Comparison of ENCODE assay signal across 29 cellular contexts in genomic region chr3:196559826-196560225, GRCh38. TPM values are rescaled to one million over a fixed set of nuclear protein-coding genes. Genes with fewer than 3 reads are reported as not detected.
A peak's percentile ranks its signal among the peaks of the same experiment; 100 is the strongest.
DNase-seq lines count a peak whose midpoint lies in the region; ATAC-seq and TF ChIP-seq lines count a peak whose summit lies in the region.
"Had no signal": no experiment of that assay in that cellular context is flagged by ENCODE, and none has a peak within 500 bp of the region (broad histone marks: within the 10 kb centered on the region; RNA-seq: fewer than 3 reads in every experiment).

No MANE protein-coding gene starts in this region.

- no peak for TF ChIP-seq CTCF in RWPE2 (IDR thresholded peaks at IDR 0.05; ENCODE audit: poor library complexity, severe bottlenecking)
- TF ChIP-seq CTCF in fibroblast of pulmonary artery (IDR thresholded peaks at IDR 0.05; ENCODE audit: low read length, missing control alignments): no peak

- H3K9me3 ChIP-seq in RWPE2 (ENCODE audit: severe bottlenecking): no peaks in the 10 kb centered on the region
- H3K9me3 ChIP-seq: BLaER1 treated with 17β-estradiol and CSF1 and Interleukin-3, amounts not matched to agents 10 nM and 100 nM; Caco-2; left lung; pancreas; tibial nerve had no signal

- peak; percentile 37 for DNase-seq in A172 (ENCODE audit: low spot score)
- DNase-seq in EH (ENCODE audit: low read depth): peak; percentile 65
- no peak for DNase-seq in RWPE2 (ENCODE audit: low spot score)
- DNase-seq in fibroblast of pulmonary artery (ENCODE audit: low read depth): peak; percentile 11
- DNase-seq in NCI-H1436 treated with DMSO at 0.1 percent for 48 hours (lab: John Stamatoyannopoulos, UW): no peak
- DNase-seq: activated T-cell treated with anti-CD3 and anti-CD28 coated beads, Interleukin-2, amount 50 U/mL, for 48 hours; amygdala; brain microvascular endothelial cell; Caco-2; DMS53; GDM1; left lung; NCI-H1105; NCI-H2081 treated with DMSO at 0.1 percent for 48 hours; NCI-H2227 treated with DMSO at 0.1 percent for 48 hours; NCI-H69; pancreas; SHP77 treated with DMSO at 0.1 percent for 48 hours had no signal

- ATAC-seq in RWPE2 (ENCODE audit: low read depth): no peak
- no peak for ATAC-seq in GM19467 (IDR thresholded peaks at IDR 0.05; ENCODE audit: unreplicated experiment)
- ATAC-seq in GM18517 (IDR thresholded peaks at IDR 0.05; ENCODE audit: unreplicated experiment): no peak
- ATAC-seq: left lung; Panc1; pancreas; stimulated activated effector memory CD8-positive, alpha-beta T cell treated with anti-CD3 and anti-CD28 coated beads, Interleukin-12 subunit alpha, Interleukin-12 subunit beta, amount 100 ng/mL, for 72 hours had no signal

- peaks cover 15% of the 10 kb centered on the region for H3K36me3 ChIP-seq in RWPE2 (ENCODE audit: low read depth)
- H3K36me3 ChIP-seq: brain microvascular endothelial cell had no signal

- no peaks in the 10 kb centered on the region for H3K27me3 ChIP-seq in RWPE2 (ENCODE audit: insufficient read depth, poor library complexity, severe bottlenecking)
- H3K27me3 ChIP-seq: BLaER1 treated with 17β-estradiol and CSF1 and Interleukin-3, amounts not matched to agents 10 nM and 100 nM; brain microvascular endothelial cell; left lung; pancreas; tibial nerve had no signal

- peaks cover 15% of the 10 kb centered on the region for H3K4me1 ChIP-seq in RWPE2 (ENCODE audit: insufficient read depth, poor library complexity, severe bottlenecking)
- H3K4me1 ChIP-seq: Caco-2, pancreas, tibial nerve had no signal

- peak overlapping the region; percentile 16 for H3K27ac ChIP-seq in RWPE2 (ENCODE audit: poor library complexity, severe bottlenecking)
- H3K27ac ChIP-seq: BLaER1 treated with 17β-estradiol and CSF1 and Interleukin-3, amounts not matched to agents 10 nM and 100 nM; brain microvascular endothelial cell; left lung; pancreas; tibial nerve had no signal

- H3K4me3 ChIP-seq in RWPE2 (ENCODE audit: severe bottlenecking): no peak overlapping the region
- no peak overlapping the region for H3K4me3 ChIP-seq in fibroblast of pulmonary artery (replicated peaks; ENCODE audit: low read depth, low read length)
- H3K4me3 ChIP-seq: BLaER1 treated with 17β-estradiol and CSF1 and Interleukin-3, amounts not matched to agents 10 nM and 100 nM; K562; left lung; pancreas; tibial nerve had no signal

RNA-seq across cellular contexts. Expression of gene WDR53, which starts 8.5 kb away (rescaled TPM):
- 12.8 and 13.9 TPM in 2 replicates for total RNA-seq in A172 (2014; rRNA removed; shearing (Covaris generic))

RNA-seq across cellular contexts. Expression of gene FBXO45, which starts 8.6 kb away (rescaled TPM):
- total RNA-seq in A172 (2014; rRNA removed; shearing (Covaris generic)): 22.7 and 28.7 TPM in 2 replicates

RNA-seq across cellular contexts. Expression of gene SMCO1, which starts 44.7 kb away (rescaled TPM):
- not detected in 2 replicates for total RNA-seq in A172 (2014; rRNA removed; shearing (Covaris generic))
- total RNA-seq: Caco-2, chondrocyte, fibroblast of lung, left lung, MCF 10A, pancreas, renal cortical epithelial cell, tibial nerve had no signal

RNA-seq across cellular contexts. Expression of gene RNF168, which starts 56.3 kb away (rescaled TPM):
- 25.3 and 25.9 TPM in 2 replicates for total RNA-seq in A172 (2014; rRNA removed; shearing (Covaris generic))

Comparison
In these comparisons a context has a peak if more than half of its experiments do, and no peak if none do; other contexts are left out.
1. DNase-seq: peak in A172 (single experiment), EH (single experiment) and fibroblast of pulmonary artery (single experiment); none in RWPE2 (single experiment) and NCI-H1436 treated with DMSO at 0.1 percent for 48 hours (single experiment).